In the genomic region with DNA sequence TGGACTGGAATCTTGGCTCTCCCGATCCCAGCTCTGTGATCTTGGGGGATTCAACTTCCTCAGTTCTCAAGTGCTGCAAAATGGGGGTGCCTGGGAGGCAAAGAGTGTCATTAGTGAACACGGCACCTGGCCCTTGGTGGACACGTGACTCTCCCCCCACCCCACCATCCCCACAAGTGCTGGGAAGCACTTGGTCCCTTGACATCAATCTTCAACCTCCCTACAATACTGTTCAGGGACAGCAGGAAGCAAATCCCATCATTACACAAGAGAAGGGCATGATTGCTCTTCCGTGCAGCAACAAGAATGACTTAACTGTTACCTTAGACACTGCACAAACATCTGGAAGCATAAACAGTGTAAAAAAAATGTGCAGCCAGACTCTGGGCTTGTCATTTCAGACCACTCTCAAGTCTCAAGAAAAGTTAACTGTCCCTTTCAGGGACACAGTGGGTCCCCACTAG, we compare ENCODE assay signal across 14 cellular contexts.
DNase-seq lines count a peak whose midpoint lies in the region; ATAC-seq and TF ChIP-seq lines count a peak whose summit lies in the region.
"Had no signal": no experiment of that assay in that cellular context is flagged by ENCODE, and none has a peak within 500 bp of the region (broad histone marks: within the 10 kb centered on the region; RNA-seq: fewer than 3 reads in every experiment).

No MANE protein-coding gene starts in this region.

- H3K9ac ChIP-seq in adipocyte (ENCODE audit: low read length): no peak overlapping the region

- H3K9me3 ChIP-seq in adipocyte (ENCODE audit: control insufficient read depth, low read length): no peaks in the 10 kb centered on the region
- H3K9me3 ChIP-seq: lower lobe of right lung, suprapubic skin had no signal

- H3K27ac Mint-ChIP-seq in activated T-cell treated with anti-CD3 and anti-CD28 coated beads, Interleukin-2, amount 50 U/mL, for 24 hours: peak overlapping the region; percentile 35
- H3K27ac Mint-ChIP-seq: activated T-cell treated with anti-CD3 and anti-CD28 coated beads, Interleukin-2, amount 50 U/mL, for 72 hours had no signal

- peaks cover 19% of the 10 kb centered on the region for H3K4me1 Mint-ChIP-seq in activated T-cell treated with anti-CD3 and anti-CD28 coated beads, Interleukin-2, amount 50 U/mL, for 24 hours (ENCODE audit: low read depth)

- H3K27me3 ChIP-seq in adipocyte (replicated peaks; ENCODE audit: control insufficient read depth, insufficient read depth, low read length): no peaks in the 10 kb centered on the region
- H3K27me3 ChIP-seq in kidney epithelial cell (ENCODE audit: control insufficient read depth, insufficient read depth, low read length): no peaks in the 10 kb centered on the region
- H3K27me3 ChIP-seq: suprapubic skin had no signal

- peaks cover 63% of the 10 kb centered on the region for H3K36me3 ChIP-seq in adipocyte (ENCODE audit: control insufficient read depth, insufficient read depth, low read length, severe bottlenecking)
- peaks cover 3% of the 10 kb centered on the region for H3K36me3 ChIP-seq in kidney epithelial cell (ENCODE audit: control insufficient read depth, insufficient read depth, low read length)

- H3K9me3 Mint-ChIP-seq in activated T-cell treated with anti-CD3 and anti-CD28 coated beads, Interleukin-2, amount 50 U/mL, for 24 hours: no peaks in the 10 kb centered on the region
- H3K9me3 Mint-ChIP-seq: activated B cell treated with CpG ODN at 0.5 μM for 24 hours; activated T-cell treated with anti-CD3 and anti-CD28 coated beads, Interleukin-2, amount 50 U/mL, for 72 hours; central memory CD8-positive, alpha-beta T cell had no signal

- no peak for TF ChIP-seq CTCF in kidney epithelial cell (IDR thresholded peaks at IDR 0.05; ENCODE audit: insufficient read depth, low read length, poor library complexity, severe bottlenecking)

- no peaks in the 10 kb centered on the region for H3K27me3 Mint-ChIP-seq in activated T-cell treated with anti-CD3 and anti-CD28 coated beads, Interleukin-2, amount 50 U/mL, for 24 hours
- H3K27me3 Mint-ChIP-seq: activated B cell treated with CpG ODN at 0.5 μM for 24 hours; central memory CD8-positive, alpha-beta T cell had no signal

- no peak overlapping the region for H3K4me3 Mint-ChIP-seq in activated T-cell treated with anti-CD3 and anti-CD28 coated beads, Interleukin-2, amount 50 U/mL, for 24 hours
- H3K4me3 Mint-ChIP-seq: activated B cell treated with CpG ODN at 0.5 μM for 24 hours; activated T-cell treated with anti-CD3 and anti-CD28 coated beads, Interleukin-2, amount 50 U/mL, for 72 hours; central memory CD8-positive, alpha-beta T cell had no signal

- peaks cover 88% of the 10 kb centered on the region for H3K36me3 Mint-ChIP-seq in activated T-cell treated with anti-CD3 and anti-CD28 coated beads, Interleukin-2, amount 50 U/mL, for 24 hours (ENCODE audit: low read depth)

- no peak for DNase-seq in activated T-cell treated with anti-CD3 and anti-CD28 coated beads, Interleukin-2, amount 50 U/mL, for 24 hours
- no peak for DNase-seq in activated T-cell treated with anti-CD3 and anti-CD28 coated beads, Interleukin-2, amount 50 U/mL, for 1 hour
- DNase-seq in adipocyte (ENCODE audit: low read depth): peak; percentile 28
- peak; percentile 65 for DNase-seq in kidney epithelial cell (ENCODE audit: low read depth)
- DNase-seq in activated naive CD4-positive, alpha-beta T cell (lab: John Stamatoyannopoulos, UW): no peak
- no peak for DNase-seq in stimulated activated CD4-positive, alpha-beta T cell treated with anti-CD3 and anti-CD28 coated beads, Interleukin-2, amount 100 ng/mL, for 24 hours
- DNase-seq: activated T-cell treated with anti-CD3 and anti-CD28 coated beads, Interleukin-2, amount 50 U/mL, for 72 hours; lower lobe of right lung; NCI-H69 had no signal

- H3K4me1 ChIP-seq in adipocyte (ENCODE audit: control insufficient read depth, insufficient read depth, low read length): peaks cover 23% of the 10 kb centered on the region
- H3K4me1 ChIP-seq: lower lobe of right lung, suprapubic skin had no signal

- ATAC-seq in GM19455 (IDR thresholded peaks at IDR 0.05; ENCODE audit: unreplicated experiment): no peak
- no peak for ATAC-seq in HG03196 (IDR thresholded peaks at IDR 0.05; ENCODE audit: unreplicated experiment)
- ATAC-seq: activated T-cell treated with anti-CD3 and anti-CD28 coated beads, Interleukin-2, amount 50 U/mL, for 72 hours had no signal

- H3K4me3 ChIP-seq in adipocyte (ENCODE audit: low read length) (no peak overlapping the region), kidney epithelial cell (ENCODE audit: low read depth, low read length) (no peak overlapping the region)
- H3K4me3 ChIP-seq: lower lobe of right lung, suprapubic skin had no signal

Comparison
In these comparisons a context has a peak if more than half of its experiments do, and no peak if none do; other contexts are left out.
1. DNase-seq: peak in adipocyte (single experiment) and kidney epithelial cell (single experiment); none in activated T-cell treated with anti-CD3 and anti-CD28 coated beads, Interleukin-2, amount 50 U/mL, for 24 hours (single experiment), activated T-cell treated with anti-CD3 and anti-CD28 coated beads, Interleukin-2, amount 50 U/mL, for 1 hour (single experiment), activated naive CD4-positive, alpha-beta T cell (0 of 4) and stimulated activated CD4-positive, alpha-beta T cell treated with anti-CD3 and anti-CD28 coated beads, Interleukin-2, amount 100 ng/mL, for 24 hours (0 of 2).